ENCODE assay signal across 17 cellular contexts in genomic region chr3:102248981-102249705, GRCh38.
"Had no signal": no experiment of that assay in that cellular context is flagged by ENCODE, and none has a peak within 500 bp of the region (broad histone marks: within the 10 kb centered on the region; RNA-seq: fewer than 3 reads in every experiment).

No MANE protein-coding gene starts in this region.

- H3K27ac ChIP-seq: lower lobe of right lung, sigmoid colon, thoracic aorta had no signal

- DNase-seq: activated gamma-delta T cell treated with Interleukin-2 at 50 U/mL for 16 hours; activated T-cell treated with anti-CD3 and anti-CD28 coated beads, Interleukin-2, amount 50 U/mL, for 1 hour; aorta; central memory CD4-positive, alpha-beta T cell; effector memory CD4-positive, alpha-beta T cell; kidney; lower lobe of right lung; naive B cell; nucleus accumbens; sigmoid colon; stimulated activated CD4-positive, alpha-beta T cell treated with anti-CD3 and anti-CD28 coated beads, Interleukin-4, amount 100 ng/mL, for 1 hour; stimulated activated naive CD4-positive, alpha-beta T cell; T-helper 1 cell had no signal

- H3K36me3 ChIP-seq: lower lobe of right lung, sigmoid colon, thoracic aorta had no signal

- H3K4me3 ChIP-seq: lower lobe of right lung, sigmoid colon, thoracic aorta had no signal

- ATAC-seq: left lobe of liver, lower lobe of right lung, WTC11 had no signal

- H3K27me3 ChIP-seq: sigmoid colon had no signal

- H3K9me3 ChIP-seq: lower lobe of right lung, sigmoid colon, thoracic aorta had no signal

- FAIRE-seq: kidney, TTC549 had no signal
